In the genomic region with DNA sequence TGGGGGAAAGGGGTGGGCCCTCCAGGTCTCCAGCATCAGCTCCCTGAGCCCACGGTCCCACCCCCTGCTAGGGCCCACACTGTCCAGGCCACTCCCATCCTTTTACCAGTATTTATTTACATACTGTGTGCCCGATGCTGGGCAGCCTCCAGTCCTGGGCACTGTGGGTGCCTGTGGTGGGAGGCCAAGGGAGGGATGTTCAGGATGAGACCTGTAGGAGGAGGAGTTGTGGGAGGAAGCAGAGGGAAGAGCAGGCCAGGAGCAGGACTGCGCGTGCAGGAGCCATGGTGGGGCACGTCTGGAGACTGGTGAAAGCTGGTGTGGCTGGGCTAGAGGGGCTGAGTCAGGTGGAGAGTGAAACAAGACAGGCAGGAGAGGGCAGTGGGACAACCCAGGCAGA, we compare ENCODE assay signal across 14 cellular contexts.
DNase-seq lines count a peak whose midpoint lies in the region; ATAC-seq and TF ChIP-seq lines count a peak whose summit lies in the region.
"Had no signal": no experiment of that assay in that cellular context is flagged by ENCODE, and none has a peak within 500 bp of the region (broad histone marks: within the 10 kb centered on the region; RNA-seq: fewer than 3 reads in every experiment).

No MANE protein-coding gene starts in this region.

- no peak overlapping the region for H4K8ac ChIP-seq in neuronal stem cell (ENCODE audit: low read depth, low read length)

- H3K36me3 ChIP-seq in neuronal stem cell (replicated peaks in 1 of 2; ENCODE audit: control insufficient read depth in 2 of 2, insufficient read depth in 2 of 2, low read length in 2 of 2) = no peaks in the 10 kb centered on the region
- H3K36me3 ChIP-seq: BLaER1 had no signal

- H3K18ac ChIP-seq in neuronal stem cell (ENCODE audit: low read length) = peak overlapping the region; percentile 86

- intact Hi-C loops in natural killer cell (cut with micrococcal nuclease) = no loop called here

- no peaks in the 10 kb centered on the region for H3K79me1 ChIP-seq in neuronal stem cell (ENCODE audit: low read depth, low read length)

- H3K4me3 Mint-ChIP-seq in natural killer cell treated with Interleukin-12 subunit alpha and Interleukin-12 subunit beta and Interleukin-15 and Interleukin-18, amount 100 ng/mL, for 72 hours = no peak overlapping the region
- no peak overlapping the region for H3K4me3 Mint-ChIP-seq in natural killer cell
- H3K4me3 Mint-ChIP-seq: CD8-positive, alpha-beta memory T cell had no signal

- H3K27ac ChIP-seq in neuronal stem cell (replicated peaks; ENCODE audit: low read length) = no peak overlapping the region
- H3K27ac ChIP-seq: BLaER1 had no signal

- ATAC-seq in natural killer cell treated with Interleukin-12 subunit alpha and Interleukin-12 subunit beta and Interleukin-15 and Interleukin-18, amount 100 ng/mL, for 72 hours = peak; percentile 4
- ATAC-seq in natural killer cell (no peak), GM18907 (IDR thresholded peaks at IDR 0.05; ENCODE audit: unreplicated experiment) (no peak), GM19351 (IDR thresholded peaks at IDR 0.05; ENCODE audit: unreplicated experiment) (no peak)
- ATAC-seq: HepG2 had no signal

- peak overlapping the region; percentile 24 for H2AK5ac ChIP-seq in neuronal stem cell (ENCODE audit: low read depth, low read length)

- H3K27ac Mint-ChIP-seq in natural killer cell treated with Interleukin-12 subunit alpha and Interleukin-12 subunit beta and Interleukin-15 and Interleukin-18, amount 100 ng/mL, for 72 hours = no peak overlapping the region
- H3K27ac Mint-ChIP-seq in natural killer cell = no peak overlapping the region
- H3K27ac Mint-ChIP-seq: CD8-positive, alpha-beta memory T cell had no signal

- H3K23ac ChIP-seq in neuronal stem cell (ENCODE audit: low read depth, low read length, poor library complexity) = peak overlapping the region; percentile 4

- no peaks in the 10 kb centered on the region for H3K36me3 Mint-ChIP-seq in natural killer cell treated with Interleukin-12 subunit alpha and Interleukin-12 subunit beta and Interleukin-15 and Interleukin-18, amount 100 ng/mL, for 72 hours
- no peaks in the 10 kb centered on the region for H3K36me3 Mint-ChIP-seq in natural killer cell
- H3K36me3 Mint-ChIP-seq: CD8-positive, alpha-beta memory T cell had no signal

- peaks cover 0 to 10% of the 10 kb centered on the region in 2 donors for H3K4me1 Mint-ChIP-seq in natural killer cell treated with Interleukin-12 subunit alpha and Interleukin-12 subunit beta and Interleukin-15 and Interleukin-18, amount 100 ng/mL, for 72 hours (ENCODE audit: low read depth in 2 of 2)
- H3K4me1 Mint-ChIP-seq in natural killer cell = no peaks in the 10 kb centered on the region
- H3K4me1 Mint-ChIP-seq: CD8-positive, alpha-beta memory T cell had no signal

- DNase-seq in natural killer cell treated with Interleukin-12 subunit alpha and Interleukin-12 subunit beta and Interleukin-15 and Interleukin-18, amount 100 ng/mL, for 72 hours (ENCODE audit: low spot score) = no peak
- DNase-seq in natural killer cell (no peak), epithelial cell of esophagus (ENCODE audit: low read depth) (peak; percentile 34), neuronal stem cell (ENCODE audit: low spot score) (no peak), hypothalamus (lab: John Stamatoyannopoulos, UW) (no peak)
- DNase-seq: 8988T; AML-193; Caco-2; CD8-positive, alpha-beta memory T cell; GF-D8 had no signal

- peak overlapping the region; percentile 30 for H2BK12ac ChIP-seq in neuronal stem cell (ENCODE audit: low read length)

- H3K27me3 ChIP-seq in neuronal stem cell (ENCODE audit: control insufficient read depth in 3 of 3, insufficient read depth in 3 of 3, low read depth in 1 of 3, low read length in 3 of 3) = peaks cover 0 to 28% (median 0%) of the 10 kb centered on the region in 3 experiments
- H3K27me3 ChIP-seq: BLaER1 had no signal

- no peak overlapping the region for H3K14ac ChIP-seq in neuronal stem cell (ENCODE audit: low read length)

- peaks cover 0 to 13% of the 10 kb centered on the region in 2 donors for H3K4me1 ChIP-seq in neuronal stem cell (ENCODE audit: control insufficient read depth in 2 of 2, insufficient read depth in 1 of 2, low read depth in 1 of 2, low read length in 2 of 2)
- H3K4me1 ChIP-seq: Caco-2 had no signal

- no peak overlapping the region for H3K4me2 ChIP-seq in neuronal stem cell (ENCODE audit: insufficient read depth, low read length, poor library complexity, severe bottlenecking)
- H3K4me2 ChIP-seq: BLaER1 had no signal

- H3K9me3 Mint-ChIP-seq in natural killer cell treated with Interleukin-12 subunit alpha and Interleukin-12 subunit beta and Interleukin-15 and Interleukin-18, amount 100 ng/mL, for 72 hours = no peaks in the 10 kb centered on the region
- no peaks in the 10 kb centered on the region for H3K9me3 Mint-ChIP-seq in natural killer cell
- H3K9me3 Mint-ChIP-seq: CD8-positive, alpha-beta memory T cell had no signal

- no peak overlapping the region for H4K91ac ChIP-seq in neuronal stem cell (ENCODE audit: low read depth, low read length, poor library complexity)

- no peak overlapping the region for H3K4me3 ChIP-seq in epithelial cell of esophagus (ENCODE audit: low read length)
- H3K4me3 ChIP-seq in neuronal stem cell (ENCODE audit: low read length in 2 of 2) = no peak overlapping the region
- H3K4me3 ChIP-seq: BLaER1 had no signal

- H3K4ac ChIP-seq in neuronal stem cell (ENCODE audit: low read length) = no peak overlapping the region

- peaks cover 0 to 2% of the 10 kb centered on the region in 2 donors for H3K27me3 Mint-ChIP-seq in natural killer cell treated with Interleukin-12 subunit alpha and Interleukin-12 subunit beta and Interleukin-15 and Interleukin-18, amount 100 ng/mL, for 72 hours
- H3K27me3 Mint-ChIP-seq in natural killer cell (ENCODE audit: low read depth in 2 of 2) = no peaks in the 10 kb centered on the region

- no CpG with 5 or more reads among the region's 5 CpGs for WGBS in neuronal stem cell (ENCODE audit: extremely low coverage in 2 of 2, insufficient read length in 2 of 2, insufficient replicate concordance in 1 of 2), 2 donors

- no peak overlapping the region for H3K9ac ChIP-seq in neuronal stem cell (ENCODE audit: low read depth, low read length, poor library complexity)
- H3K9ac ChIP-seq: BLaER1 had no signal

- no peak for TF ChIP-seq CTCF in natural killer cell (IDR thresholded peaks at IDR 0.05)
- TF ChIP-seq CTCF in epithelial cell of esophagus (IDR thresholded peaks at IDR 0.05; ENCODE audit: insufficient read depth, low read depth, low read length, missing control alignments) = no peak

- H3K9me3 ChIP-seq in neuronal stem cell (replicated peaks in 1 of 2; ENCODE audit: control insufficient read depth in 2 of 2, insufficient read depth in 1 of 2, low read depth in 1 of 2, low read length in 2 of 2) = no peaks in the 10 kb centered on the region
- H3K9me3 ChIP-seq: BLaER1, Caco-2 had no signal

- peak overlapping the region; percentile 17 for H2BK120ac ChIP-seq in neuronal stem cell (ENCODE audit: low read depth, low read length)

- no peak overlapping the region for H2AFZ ChIP-seq in neuronal stem cell (ENCODE audit: low read length)

- no peak overlapping the region for H2BK5ac ChIP-seq in neuronal stem cell (ENCODE audit: low read length)

- H2BK15ac ChIP-seq in neuronal stem cell (ENCODE audit: low read length) = peak overlapping the region; percentile 34

Comparison
In these comparisons a context has a peak if more than half of its experiments do, and no peak if none do; other contexts are left out.
1. ATAC-seq: peak in natural killer cell treated with Interleukin-12 subunit alpha and Interleukin-12 subunit beta and Interleukin-15 and Interleukin-18, amount 100 ng/mL, for 72 hours (2 of 2); none in natural killer cell (0 of 3), GM18907 (single experiment) and GM19351 (single experiment).